In genomic region chr3:58010562-58010961, GRCh38 we compare ENCODE assay signal across 8 cellular contexts. TPM values are rescaled to one million over a fixed set of nuclear protein-coding genes. Genes with fewer than 3 reads are reported as not detected.
DNase-seq lines count a peak whose midpoint lies in the region; ATAC-seq and TF ChIP-seq lines count a peak whose summit lies in the region.

No MANE protein-coding gene starts in this region.

- no peak for TF ChIP-seq POLR2A in body of pancreas (IDR thresholded peaks at IDR 0.05)
- peak in 1 of 2 donors; percentile 14 for TF ChIP-seq POLR2A in thyroid gland (IDR thresholded peaks at IDR 0.05)

- H3K36me3 ChIP-seq in body of pancreas (replicated peaks in 1 of 2; ENCODE audit: insufficient read depth in 1 of 2, low read depth in 2 of 2) (no peaks in the 10 kb centered on the region), liver (ENCODE audit: control insufficient read depth in 4 of 4, insufficient read depth in 3 of 4, low read depth in 1 of 4, low read length in 3 of 4) (no peaks in the 10 kb centered on the region), thyroid gland (no peaks in the 10 kb centered on the region)

- peaks cover 4% of the 10 kb centered on the region for H3K36me3 Mint-ChIP-seq in activated T-cell treated with anti-CD3 and anti-CD28 coated beads, Interleukin-2, amount 50 U/mL, for 24 hours (ENCODE audit: low read depth)

- H3K27ac Mint-ChIP-seq in activated T-cell treated with anti-CD3 and anti-CD28 coated beads, Interleukin-2, amount 50 U/mL, for 24 hours: no peak overlapping the region

- TF ChIP-seq RAD21 in liver (IDR thresholded peaks at IDR 0.05): no peak

- intact Hi-C loops in body of pancreas (cut with DNase I): loop anchor here (10.0 kb wide), 1 partner anchor 54 kb away; no protein-coding TSS in a partner anchor
- intact Hi-C loops in thyroid gland (cut with DNase I): loop anchor here (10.0 kb wide), 1 partner anchor 104 kb away; no protein-coding TSS in a partner anchor

- peak overlapping the region; percentile 78 to 88 (median 84) for H3K27ac ChIP-seq in body of pancreas
- H3K27ac ChIP-seq in liver (ENCODE audit: low read depth in 1 of 2, low read length in 2 of 2): peak overlapping the region; percentile 57 to 94
- H3K27ac ChIP-seq in thyroid gland: peak overlapping the region; percentile 81 to 97 (median 91)

- H3K9ac ChIP-seq in liver (ENCODE audit: low read depth in 1 of 2, low read length in 2 of 2): peak overlapping the region in 1 of 2 donors; percentile 55

- no peak for DNase-seq in activated T-cell treated with anti-CD3 and anti-CD28 coated beads, Interleukin-2, amount 50 U/mL, for 24 hours
- no peak for DNase-seq in activated T-cell treated with anti-CD3 and anti-CD28 coated beads, Interleukin-2, amount 50 U/mL, for 1 hour
- DNase-seq in body of pancreas (no peak), thyroid gland (peak; percentile 35 to 44), islet precursor cell (no peak), occipital lobe (lab: John Stamatoyannopoulos, UW) (no peak)
- no peak for DNase-seq in stimulated activated CD4-positive, alpha-beta T cell treated with anti-CD3 and anti-CD28 coated beads, Interleukin-12 subunit alpha, Interleukin-12 subunit beta, amount 100 ng/mL, for 4 hours

- no peaks in the 10 kb centered on the region for H3K9me3 Mint-ChIP-seq in activated T-cell treated with anti-CD3 and anti-CD28 coated beads, Interleukin-2, amount 50 U/mL, for 24 hours

- H3K4me1 ChIP-seq in body of pancreas: peaks cover 56% of the 10 kb centered on the region
- peaks cover 9 to 71% (median 43%) of the 10 kb centered on the region in 4 donors for H3K4me1 ChIP-seq in liver (ENCODE audit: control insufficient read depth in 4 of 4, insufficient read depth in 4 of 4, low read length in 3 of 4)
- H3K4me1 ChIP-seq in thyroid gland: peaks cover 57 to 61% of the 10 kb centered on the region in 2 donors

- TF ChIP-seq CTCF in body of pancreas (IDR thresholded peaks at IDR 0.05) (no peak), liver (IDR thresholded peaks at IDR 0.05; ENCODE audit: low read depth, low read length, missing input control) (no peak), thyroid gland (IDR thresholded peaks at IDR 0.05) (no peak)

- WGBS in body of pancreas, 2 donors: 45 to 56% methylated on average over 5 of the region's 5 CpGs
- WGBS in liver: 47% methylated on average over 5 of the region's 5 CpGs
- 40 to 43% methylated on average over 5 of the region's 5 CpGs for WGBS in thyroid gland, 2 donors

- no peaks in the 10 kb centered on the region for H3K27me3 Mint-ChIP-seq in activated T-cell treated with anti-CD3 and anti-CD28 coated beads, Interleukin-2, amount 50 U/mL, for 24 hours

- H3K9me3 ChIP-seq in body of pancreas: no peaks in the 10 kb centered on the region
- no peaks in the 10 kb centered on the region for H3K9me3 ChIP-seq in liver (ENCODE audit: control insufficient read depth in 4 of 4, low read length in 3 of 4)
- no peaks in the 10 kb centered on the region for H3K9me3 ChIP-seq in thyroid gland

- peaks cover 46% of the 10 kb centered on the region for H3K4me1 Mint-ChIP-seq in activated T-cell treated with anti-CD3 and anti-CD28 coated beads, Interleukin-2, amount 50 U/mL, for 24 hours (ENCODE audit: low read depth)

- H3K27me3 ChIP-seq in body of pancreas: no peaks in the 10 kb centered on the region
- H3K27me3 ChIP-seq in liver (ENCODE audit: control insufficient read depth in 4 of 4, insufficient read depth in 4 of 4, low read length in 3 of 4): no peaks in the 10 kb centered on the region
- no peaks in the 10 kb centered on the region for H3K27me3 ChIP-seq in thyroid gland

- H3K4me3 Mint-ChIP-seq in activated T-cell treated with anti-CD3 and anti-CD28 coated beads, Interleukin-2, amount 50 U/mL, for 24 hours: peak overlapping the region; percentile 25

- no peak for ATAC-seq in body of pancreas

- H3K4me3 ChIP-seq in body of pancreas (no peak overlapping the region), liver (ENCODE audit: low read depth in 1 of 3, low read length in 3 of 3) (peak overlapping the region in 2 of 3 donors; percentile 79 to 99), thyroid gland (replicated peaks in 1 of 3) (peak overlapping the region in 1 of 3 donors; percentile 83)

TF ChIP-seq in liver, 16 proteins besides CTCF, POLR2A, EP300 and RAD21:
- TF ChIP-seq TAF1 (conservative IDR thresholded peaks at IDR 0.05) (no peak), NR2F2 (IDR thresholded peaks at IDR 0.05) (no peak), YY1 (IDR thresholded peaks at IDR 0.05) (no peak), FOXA1 (IDR thresholded peaks at IDR 0.05) (no peak), JUND (IDR thresholded peaks at IDR 0.05) (no peak), FOXA2 (IDR thresholded peaks at IDR 0.05) (no peak), MAX (IDR thresholded peaks at IDR 0.05) (no peak), ATF3 (IDR thresholded peaks at IDR 0.05) (no peak), HNF4G (IDR thresholded peaks at IDR 0.05) (no peak), EGR1 (IDR thresholded peaks at IDR 0.05; ENCODE audit: low read depth in 2 of 2) (no peak), HNF4A (conservative IDR thresholded peaks at IDR 0.05) (no peak), REST (IDR thresholded peaks at IDR 0.05) (no peak), RXRA (IDR thresholded peaks at IDR 0.05) (no peak), GABPA (IDR thresholded peaks at IDR 0.05 in 1 of 2, conservative IDR thresholded peaks at IDR 0.05 in 1 of 2) (no peak), SP1 (IDR thresholded peaks at IDR 0.05) (no peak), ZBTB33 (IDR thresholded peaks at IDR 0.05) (no peak)

RNA-seq across cellular contexts. Expression of gene FLNB, which starts 2.3 kb away (rescaled TPM):
- total RNA-seq in body of pancreas (100 to 1,000 TPM; 104 to 121 TPM), liver (100 to 1,000 TPM in 1 of 2 donors, 10 to 100 TPM in 1; 53.8 to 124 TPM), thyroid gland (100 to 1,000 TPM; 164 to 258 (median 242) TPM), occipital lobe (27.6 TPM)
- 10 to 100 TPM; 22.9 to 34.7 TPM for polyA plus RNA-seq in liver

Comparison
In these comparisons a context has a peak if more than half of its experiments do, and no peak if none do; other contexts are left out.
1. DNase-seq: peak in thyroid gland (2 of 2); none in activated T-cell treated with anti-CD3 and anti-CD28 coated beads, Interleukin-2, amount 50 U/mL, for 24 hours (single experiment), activated T-cell treated with anti-CD3 and anti-CD28 coated beads, Interleukin-2, amount 50 U/mL, for 1 hour (single experiment), body of pancreas (0 of 4), islet precursor cell (single experiment), occipital lobe (single experiment) and stimulated activated CD4-positive, alpha-beta T cell treated with anti-CD3 and anti-CD28 coated beads, Interleukin-12 subunit alpha, Interleukin-12 subunit beta, amount 100 ng/mL, for 4 hours (single experiment).
2. H3K4me3 ChIP-seq: peak in liver (2 of 3); none in body of pancreas (0 of 2).
3. Peak in every context shown above with its lines, with median percentiles within 50 percentile points of each other: H3K27ac ChIP-seq.